Comparison of ENCODE assay signal across 14 cellular contexts in genomic region chr12:49332891-49333371, GRCh38. TPM values are rescaled to one million over a fixed set of nuclear protein-coding genes. Genes with fewer than 3 reads are reported as not detected.
A peak's percentile ranks its signal among the peaks of the same experiment; 100 is the strongest.
DNase-seq lines count a peak whose midpoint lies in the region; ATAC-seq and TF ChIP-seq lines count a peak whose summit lies in the region.
"Had no signal": no experiment of that assay in that cellular context is flagged by ENCODE, and none has a peak within 500 bp of the region (broad histone marks: within the 10 kb centered on the region; RNA-seq: fewer than 3 reads in every experiment).

No MANE protein-coding gene starts in this region.

- in situ Hi-C loops in mammary epithelial cell (cut with MboI; ENCODE audit: low sequenced_read_pairs in 2 of 2) = loop anchor here in 1 of 2 donors (10.0 kb wide), 1 partner anchor 182 kb away; no protein-coding TSS in a partner anchor

- H3K4me2 ChIP-seq in mammary epithelial cell (ENCODE audit: insufficient read depth, low read depth, low read length) = no peak overlapping the region

- intact Hi-C loops in mammary epithelial cell (cut with micrococcal nuclease) = no loop called here
- intact Hi-C loops in upper lobe of right lung (cut with DNase I) = no loop called here

- no peak overlapping the region for H3K9ac ChIP-seq in mammary epithelial cell (ENCODE audit: insufficient read depth, low read length)

- no peak for TF ChIP-seq CTCF in mammary epithelial cell (conservative IDR thresholded peaks at IDR 0.05 in 1 of 2, IDR thresholded peaks at IDR 0.05 in 1 of 2; ENCODE audit: extremely low read depth in 1 of 2, insufficient read depth in 1 of 2, low read depth in 1 of 2, low read length in 2 of 2)
- no peak for TF ChIP-seq CTCF in upper lobe of right lung (IDR thresholded peaks at IDR 0.05)
- TF ChIP-seq CTCF in BE2C (IDR thresholded peaks at IDR 0.05; ENCODE audit: low read depth, low read length) = no peak

- 62% methylated on average over 6 of the region's 40 CpGs for WGBS in mammary epithelial cell (ENCODE audit: low coverage, missing lambda C conversion rate)

- H3K27ac ChIP-seq in mammary epithelial cell (ENCODE audit: insufficient read depth, low read depth, low read length) (no peak overlapping the region), upper lobe of right lung (no peak overlapping the region)

- H3K36me3 ChIP-seq in mammary epithelial cell (ENCODE audit: insufficient read depth, low read length) = no peaks in the 10 kb centered on the region
- H3K36me3 ChIP-seq in upper lobe of right lung = no peaks in the 10 kb centered on the region
- peaks cover 21% of the 10 kb centered on the region for H3K36me3 ChIP-seq in BE2C

- no peaks in the 10 kb centered on the region for H3K36me3 Mint-ChIP-seq in activated T-cell treated with anti-CD3 and anti-CD28 coated beads, Interleukin-2, amount 50 U/mL, for 4 hours (ENCODE audit: insufficient read depth)

- H3K27me3 ChIP-seq in mammary epithelial cell (ENCODE audit: insufficient read depth, low read length) (no peaks in the 10 kb centered on the region), upper lobe of right lung (peaks cover 52% of the 10 kb centered on the region), BE2C (peaks cover 3% of the 10 kb centered on the region; the same call in 1 of the 2 replicates)

- H3K4me1 ChIP-seq in mammary epithelial cell (ENCODE audit: insufficient read depth, low read length) = peaks cover 8% of the 10 kb centered on the region
- H3K4me1 ChIP-seq in upper lobe of right lung = peaks cover 17% of the 10 kb centered on the region
- H3K4me1 ChIP-seq in BE2C = peaks cover 12% of the 10 kb centered on the region

- no peak for DNase-seq in activated T-cell treated with anti-CD3 and anti-CD28 coated beads, Interleukin-2, amount 50 U/mL, for 4 hours
- DNase-seq in activated T-cell treated with anti-CD3 and anti-CD28 coated beads for 4 hours = no peak
- no peak for DNase-seq in mammary epithelial cell
- DNase-seq in lung microvascular endothelial cell (ENCODE audit: low read depth in 2 of 2) = peak; percentile 15 to 18
- DNase-seq in upper lobe of right lung = peak; percentile 63
- no peak for DNase-seq in BE2C
- DNase-seq: AML-193; NCI-H1436; stimulated activated CD4-positive, alpha-beta T cell treated with anti-CD3 and anti-CD28 coated beads, Interleukin-1b, Interleukin-23, amount 100 ng/mL, for 48 hours had no signal

- H2AFZ ChIP-seq in mammary epithelial cell (ENCODE audit: low read depth, low read length) = peak overlapping the region; percentile 20

- H3K9me3 ChIP-seq in mammary epithelial cell (replicated peaks; ENCODE audit: insufficient read depth, low read length) (no peaks in the 10 kb centered on the region), upper lobe of right lung (no peaks in the 10 kb centered on the region), BE2C (no peaks in the 10 kb centered on the region)

- no TSS peak for BruUV-seq in mammary epithelial cell (replicated peaks; lab: Mats Ljungman, UMichigan)

- no peaks in the 10 kb centered on the region for H4K20me1 ChIP-seq in mammary epithelial cell (ENCODE audit: insufficient read depth, low read length)

- H3K4me3 ChIP-seq in mammary epithelial cell (replicated peaks in 1 of 3; ENCODE audit: insufficient read depth in 1 of 3, low read depth in 2 of 3, low read length in 3 of 3) = no peak overlapping the region
- H3K4me3 ChIP-seq in upper lobe of right lung = no peak overlapping the region
- H3K4me3 ChIP-seq in BE2C (ENCODE audit: low read depth, low read length) = no peak overlapping the region

- dilution Hi-C loops in mammary epithelial cell (cut with HindIII; ENCODE audit: low sequenced_read_pairs) = no loop called here

- peaks cover 60% of the 10 kb centered on the region for H3K27me3 Mint-ChIP-seq in activated T-cell treated with anti-CD3 and anti-CD28 coated beads, Interleukin-2, amount 50 U/mL, for 4 hours (ENCODE audit: low read depth)

- no peak for ATAC-seq in activated T-cell treated with anti-CD3 and anti-CD28 coated beads, Interleukin-2, amount 50 U/mL, for 4 hours
- no peak for ATAC-seq in upper lobe of right lung
- no peak for ATAC-seq in GM18858 (IDR thresholded peaks at IDR 0.05; ENCODE audit: unreplicated experiment)
- no peak for ATAC-seq in GM21786 (IDR thresholded peaks at IDR 0.05; ENCODE audit: unreplicated experiment)

- peaks cover 14% of the 10 kb centered on the region for H3K4me1 Mint-ChIP-seq in activated T-cell treated with anti-CD3 and anti-CD28 coated beads, Interleukin-2, amount 50 U/mL, for 4 hours (ENCODE audit: low read depth)

- CTCF ChIA-PET in mammary epithelial cell (lab: Charles Lee; ENCODE audit: low non-redundant PET) = interaction anchor here (0.6 kb wide), 1 partner anchor 311 kb away, joined by 5 read pairs; no protein-coding TSS in a partner anchor

- peak overlapping the region; percentile 37 for H3K4me3 Mint-ChIP-seq in activated T-cell treated with anti-CD3 and anti-CD28 coated beads, Interleukin-2, amount 50 U/mL, for 4 hours

- no peaks in the 10 kb centered on the region for H3K79me2 ChIP-seq in mammary epithelial cell (ENCODE audit: insufficient read depth, low read length)

- H3K9me3 Mint-ChIP-seq in activated T-cell treated with anti-CD3 and anti-CD28 coated beads, Interleukin-2, amount 50 U/mL, for 4 hours = no peaks in the 10 kb centered on the region
- H3K9me3 Mint-ChIP-seq: neural crest cell had no signal

RNA-seq across cellular contexts. Expression of gene C1QL4, which starts 4.1 kb away (rescaled TPM):
- total RNA-seq in activated T-cell treated with anti-CD3 and anti-CD28 coated beads, Interleukin-2, amount 50 U/mL, for 4 hours = not detected
- total RNA-seq in mammary epithelial cell = under 1 TPM in 1 of 2 donors, not detected in 1; 0.24 TPM
- polyA plus RNA-seq in mammary epithelial cell = 0.03 TPM
- not detected for polyA minus RNA-seq in mammary epithelial cell
- total RNA-seq in lung microvascular endothelial cell = not detected in 2 replicates
- not detected for total RNA-seq in upper lobe of right lung
- 4.9 TPM for polyA plus RNA-seq in BE2C (2012; ENCODE audit: insufficient read depth, insufficient read length, low read depth)
- total RNA-seq: dermis microvascular lymphatic vessel endothelial cell, subcutaneous adipose tissue had no signal

RNA-seq across cellular contexts. Expression of gene TROAP, which starts 9.9 kb away (rescaled TPM):
- 10 to 100 TPM; 11.6 to 16.8 (median 13.7) TPM for total RNA-seq in activated T-cell treated with anti-CD3 and anti-CD28 coated beads, Interleukin-2, amount 50 U/mL, for 4 hours
- total RNA-seq in mammary epithelial cell = 10 to 100 TPM in 1 of 2 donors, under 1 TPM in 1; 0.33 to 34.2 TPM
- polyA plus RNA-seq in mammary epithelial cell = 23.0 TPM
- polyA minus RNA-seq in mammary epithelial cell = 30.6 TPM
- total RNA-seq in lung microvascular endothelial cell = 1.6 and 8.9 TPM in 2 replicates
- 0.96 TPM for total RNA-seq in upper lobe of right lung
- polyA plus RNA-seq in BE2C (2012; ENCODE audit: insufficient read depth, insufficient read length, low read depth) = 24.6 TPM

RNA-seq across cellular contexts. Expression of gene DNAJC22, which starts 13.8 kb away (rescaled TPM):
- total RNA-seq in activated T-cell treated with anti-CD3 and anti-CD28 coated beads, Interleukin-2, amount 50 U/mL, for 4 hours = under 1 TPM in 1 of 3 donors, not detected in 2; 0.11 TPM
- under 1 TPM; 0.14 to 0.17 TPM for total RNA-seq in mammary epithelial cell
- 0.03 TPM for polyA plus RNA-seq in mammary epithelial cell
- not detected for polyA minus RNA-seq in mammary epithelial cell
- total RNA-seq in lung microvascular endothelial cell = 0.40 and 0.87 TPM in 2 replicates
- total RNA-seq in upper lobe of right lung = 0.67 TPM
- 1.3 TPM for polyA plus RNA-seq in BE2C (2012; ENCODE audit: insufficient read depth, insufficient read length, low read depth)

RNA-seq across cellular contexts. Expression of gene SPATS2, which starts 34.3 kb away (rescaled TPM):
- total RNA-seq in activated T-cell treated with anti-CD3 and anti-CD28 coated beads, Interleukin-2, amount 50 U/mL, for 4 hours = 1 to 10 TPM; 6.9 to 7.2 (median 7.0) TPM
- 10 to 100 TPM; 22.3 to 51.2 TPM for total RNA-seq in mammary epithelial cell
- 35.2 TPM for polyA plus RNA-seq in mammary epithelial cell
- 88.5 TPM for polyA minus RNA-seq in mammary epithelial cell
- 11.7 and 18.3 TPM in 2 replicates for total RNA-seq in lung microvascular endothelial cell
- 12.6 TPM for total RNA-seq in upper lobe of right lung
- polyA plus RNA-seq in BE2C (2012; ENCODE audit: insufficient read depth, insufficient read length, low read depth) = 33.0 TPM

RNA-seq across cellular contexts. Expression of gene PRPH, which starts 38.0 kb away (rescaled TPM):
- not detected for total RNA-seq in activated T-cell treated with anti-CD3 and anti-CD28 coated beads, Interleukin-2, amount 50 U/mL, for 4 hours
- total RNA-seq in mammary epithelial cell = under 1 TPM in 1 of 2 donors, not detected in 1; 0.35 TPM
- polyA plus RNA-seq in mammary epithelial cell = not detected
- not detected for polyA minus RNA-seq in mammary epithelial cell
- total RNA-seq in lung microvascular endothelial cell = not detected in 2 replicates
- total RNA-seq in upper lobe of right lung = not detected
- 1,275 TPM for polyA plus RNA-seq in BE2C (2012; ENCODE audit: insufficient read depth, insufficient read length, low read depth)
- total RNA-seq: dermis microvascular lymphatic vessel endothelial cell had no signal

Comparison
In these comparisons a context has a peak if more than half of its experiments do, and no peak if none do; other contexts are left out.
1. DNase-seq: peak in lung microvascular endothelial cell (2 of 2) and upper lobe of right lung (single experiment); none in activated T-cell treated with anti-CD3 and anti-CD28 coated beads, Interleukin-2, amount 50 U/mL, for 4 hours (single experiment), activated T-cell treated with anti-CD3 and anti-CD28 coated beads for 4 hours (single experiment), mammary epithelial cell (single experiment) and BE2C (single experiment).